Comparison of ENCODE assay signal across 10 cellular contexts in the genomic region with DNA sequence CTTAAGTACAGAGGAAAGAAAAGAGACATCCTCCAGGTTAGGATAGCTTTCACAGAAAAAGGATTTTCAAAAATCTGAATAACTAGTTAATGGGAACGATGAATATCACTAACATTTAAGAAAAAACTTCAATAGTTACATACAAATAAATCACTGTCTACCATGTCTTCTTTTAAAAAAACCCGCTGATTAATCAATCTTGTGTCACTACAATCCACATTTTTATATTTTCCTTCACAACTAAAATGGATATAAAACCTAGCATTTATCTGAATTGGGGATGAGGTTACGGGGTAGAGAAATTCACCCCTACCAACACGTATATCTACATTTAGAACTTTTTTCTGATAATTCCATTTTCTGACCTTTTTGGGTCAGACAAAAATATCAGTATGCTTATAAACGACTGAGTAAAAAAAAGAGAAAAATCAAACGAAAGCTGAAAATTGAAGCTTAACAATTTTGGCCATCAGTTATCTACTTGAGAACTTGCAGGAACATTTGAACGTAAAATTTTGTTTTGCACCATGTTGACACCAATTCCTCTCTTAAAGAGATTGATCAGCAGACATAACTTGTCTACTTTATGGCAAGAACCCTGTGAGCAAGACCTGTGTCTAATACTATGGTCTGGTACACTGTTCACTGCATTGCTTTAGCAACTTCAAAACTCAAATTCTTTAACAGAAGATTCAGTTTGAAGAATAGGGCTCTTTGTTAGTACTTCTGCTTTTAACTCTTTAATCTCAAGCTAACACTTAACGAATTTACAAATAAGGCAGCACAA. TPM values are rescaled to one million over a fixed set of nuclear protein-coding genes. Genes with fewer than 3 reads are reported as not detected.
DNase-seq lines count a peak whose midpoint lies in the region; ATAC-seq, FAIRE-seq and TF ChIP-seq lines count a peak whose summit lies in the region.
"Had no signal": no experiment of that assay in that cellular context is flagged by ENCODE, and none has a peak within 500 bp of the region (broad histone marks: within the 10 kb centered on the region; RNA-seq: fewer than 3 reads in every experiment).

No MANE protein-coding gene starts in this region.

- H3K36me3 ChIP-seq in keratinocyte (ENCODE audit: control insufficient read depth in 2 of 2, extremely low read depth in 1 of 2, insufficient read depth in 2 of 2, low read length in 2 of 2) (peaks cover 0 to 2% of the 10 kb centered on the region in 2 experiments), tibial artery (no peaks in the 10 kb centered on the region)
- H3K36me3 ChIP-seq: cardiac muscle cell had no signal

- no peaks in the 10 kb centered on the region for H3K9me3 ChIP-seq in keratinocyte (ENCODE audit: control insufficient read depth, low read depth, low read length)
- H3K9me3 ChIP-seq in tibial artery = no peaks in the 10 kb centered on the region

- peaks cover 68% of the 10 kb centered on the region for H3K4me1 Mint-ChIP-seq in activated T-cell treated with anti-CD3 and anti-CD28 coated beads, Interleukin-2, amount 50 U/mL, for 72 hours (ENCODE audit: low read depth)
- peaks cover 73% of the 10 kb centered on the region for H3K4me1 Mint-ChIP-seq in activated CD8-positive, alpha-beta T cell treated with anti-CD3 and anti-CD28 coated beads, Interleukin-2, amount 10 ng/mL, durations not matched to agents 7 days and 5 days (ENCODE audit: low read depth)

- ATAC-seq in activated T-cell treated with anti-CD3 and anti-CD28 coated beads, Interleukin-2, amount 50 U/mL, for 72 hours (replicated peaks in 1 of 2) = no peak
- ATAC-seq in activated CD8-positive, alpha-beta T cell treated with anti-CD3 and anti-CD28 coated beads, Interleukin-2, amount 10 ng/mL, durations not matched to agents 7 days and 5 days = no peak
- ATAC-seq in left colon (no peak), HG02571 (IDR thresholded peaks at IDR 0.05; ENCODE audit: unreplicated experiment) (no peak)

- no peaks in the 10 kb centered on the region for H3K9me1 ChIP-seq in keratinocyte (ENCODE audit: control insufficient read depth, extremely low read depth, insufficient read depth, low read length)

- no peaks in the 10 kb centered on the region for H3K27me3 ChIP-seq in keratinocyte (ENCODE audit: control insufficient read depth, extremely low read depth, insufficient read depth, low read length)
- no peaks in the 10 kb centered on the region for H3K27me3 ChIP-seq in tibial artery

- no peaks in the 10 kb centered on the region for H3K27me3 Mint-ChIP-seq in activated T-cell treated with anti-CD3 and anti-CD28 coated beads, Interleukin-2, amount 50 U/mL, for 72 hours (ENCODE audit: low read depth)
- H3K27me3 Mint-ChIP-seq in activated CD8-positive, alpha-beta T cell treated with anti-CD3 and anti-CD28 coated beads, Interleukin-2, amount 10 ng/mL, durations not matched to agents 7 days and 5 days (ENCODE audit: low read depth) = no peaks in the 10 kb centered on the region

- peak overlapping the region; percentile 78 to 91 for H3K4me3 Mint-ChIP-seq in activated T-cell treated with anti-CD3 and anti-CD28 coated beads, Interleukin-2, amount 50 U/mL, for 72 hours
- peak overlapping the region; percentile 88 for H3K4me3 Mint-ChIP-seq in activated CD8-positive, alpha-beta T cell treated with anti-CD3 and anti-CD28 coated beads, Interleukin-2, amount 10 ng/mL, durations not matched to agents 7 days and 5 days

- POLR2A ChIA-PET in activated CD8-positive, alpha-beta T cell treated with anti-CD3 and anti-CD28 coated beads, Interleukin-2, amount 10 ng/mL, durations not matched to agents 7 days and 5 days (lab: Charles Lee) = no interaction called here

- H3K4me1 ChIP-seq in keratinocyte (ENCODE audit: control insufficient read depth, extremely low read depth, insufficient read depth, low read length) (peaks cover 28% of the 10 kb centered on the region), tibial artery (peaks cover 0 to 77% (median 22%) of the 10 kb centered on the region in 4 donors)

- FAIRE-seq in keratinocyte (lab: Jason Lieb, UNC) = no peak
- FAIRE-seq: G401.6 had no signal

- intact Hi-C loops in tibial artery (cut with DNase I; ENCODE audit: low total_unique reads) (no loop called here), left colon (cut with DNase I, micrococcal nuclease) (no loop called here)

- H3K9me3 Mint-ChIP-seq in activated T-cell treated with anti-CD3 and anti-CD28 coated beads, Interleukin-2, amount 50 U/mL, for 72 hours = no peaks in the 10 kb centered on the region
- no peaks in the 10 kb centered on the region for H3K9me3 Mint-ChIP-seq in activated CD8-positive, alpha-beta T cell treated with anti-CD3 and anti-CD28 coated beads, Interleukin-2, amount 10 ng/mL, durations not matched to agents 7 days and 5 days (ENCODE audit: insufficient read depth)

- no peak overlapping the region for H2AFZ ChIP-seq in keratinocyte (ENCODE audit: control insufficient read depth, low read length)

- dilution Hi-C loops in keratinocyte (cut with MboI; ENCODE audit: extremely low pct_ligation_motif_present, low sequenced_read_pairs) = no loop called here

- H3K4me2 ChIP-seq in keratinocyte (ENCODE audit: control insufficient read depth, extremely low read depth, insufficient read depth, low read depth, low read length) = peak overlapping the region; percentile 81

- CTCF ChIA-PET in activated CD8-positive, alpha-beta T cell treated with anti-CD3 and anti-CD28 coated beads, Interleukin-2, amount 10 ng/mL, durations not matched to agents 7 days and 5 days (lab: Charles Lee) = interaction anchor here (1.1 to 2.3 kb wide), 5 partner anchors 47 to 428 kb away, joined by 3 to 6 read pairs (median 4); no protein-coding TSS in a partner anchor

- peaks cover 11 to 21% of the 10 kb centered on the region in 2 donors for H3K36me3 Mint-ChIP-seq in activated T-cell treated with anti-CD3 and anti-CD28 coated beads, Interleukin-2, amount 50 U/mL, for 72 hours (ENCODE audit: insufficient read depth in 2 of 2)
- H3K36me3 Mint-ChIP-seq in activated CD8-positive, alpha-beta T cell treated with anti-CD3 and anti-CD28 coated beads, Interleukin-2, amount 10 ng/mL, durations not matched to agents 7 days and 5 days (ENCODE audit: low read depth) = peaks cover 51% of the 10 kb centered on the region

- peak overlapping the region; percentile 93 for H3K9ac ChIP-seq in keratinocyte (ENCODE audit: control insufficient read depth, extremely low read depth, insufficient read depth, low read length)

- peak overlapping the region; percentile 73 for H3K27ac Mint-ChIP-seq in activated T-cell treated with anti-CD3 and anti-CD28 coated beads, Interleukin-2, amount 50 U/mL, for 72 hours
- H3K27ac Mint-ChIP-seq in activated CD8-positive, alpha-beta T cell treated with anti-CD3 and anti-CD28 coated beads, Interleukin-2, amount 10 ng/mL, durations not matched to agents 7 days and 5 days = no peak overlapping the region

- DNase-seq in activated T-cell treated with anti-CD3 and anti-CD28 coated beads, Interleukin-2, amount 50 U/mL, for 72 hours = no peak
- no peak for DNase-seq in activated T-cell treated with anti-CD3 and anti-CD28 coated beads for 4 hours
- no peak for DNase-seq in activated CD8-positive, alpha-beta T cell treated with anti-CD3 and anti-CD28 coated beads, Interleukin-2, amount 10 ng/mL, durations not matched to agents 7 days and 5 days
- DNase-seq in keratinocyte (ENCODE audit: low read depth, low spot score) = no peak
- DNase-seq in tibial artery = no peak
- no peak for DNase-seq in left colon
- no peak for DNase-seq in LoVo (ENCODE audit: low spot score)

- peak overlapping the region; percentile 64 to 94 (median 86) for H3K4me3 ChIP-seq in keratinocyte (ENCODE audit: control insufficient read depth in 2 of 3, extremely low read depth in 1 of 3, insufficient read depth in 2 of 3, low read depth in 1 of 3, low read length in 3 of 3)
- peak overlapping the region; percentile 78 to 94 for H3K4me3 ChIP-seq in tibial artery
- H3K4me3 ChIP-seq: cardiac muscle cell had no signal

- H3K27ac ChIP-seq in keratinocyte (ENCODE audit: control insufficient read depth, insufficient read depth, low read length) (peak overlapping the region; percentile 84), tibial artery (peak overlapping the region; percentile 98)
- H3K27ac ChIP-seq: cardiac muscle cell had no signal

- no peaks in the 10 kb centered on the region for H4K20me1 ChIP-seq in keratinocyte (ENCODE audit: control insufficient read depth, extremely low read depth, insufficient read depth, low read length)

- no peak for TF ChIP-seq CTCF in keratinocyte (optimal IDR thresholded peaks at IDR 0.05 in 1 of 3, IDR thresholded peaks at IDR 0.05 in 1 of 3, conservative IDR thresholded peaks at IDR 0.05 in 1 of 3; ENCODE audit: extremely low read depth in 1 of 3, insufficient read depth in 2 of 3, low read length in 3 of 3)
- no peak for TF ChIP-seq CTCF in tibial artery (IDR thresholded peaks at IDR 0.05)

- H3K79me2 ChIP-seq in keratinocyte (ENCODE audit: control insufficient read depth, insufficient read depth, low read length) = peaks cover 98% of the 10 kb centered on the region

RNA-seq across cellular contexts. Expression of a gene that starts 4.8 kb away (rescaled TPM):
- total RNA-seq in activated T-cell treated with anti-CD3 and anti-CD28 coated beads, Interleukin-2, amount 50 U/mL, for 72 hours = 100 to 1,000 TPM in 1 of 2 donors, 10 to 100 TPM in 1; 93.5 to 104 TPM
- total RNA-seq in activated CD8-positive, alpha-beta T cell treated with anti-CD3 and anti-CD28 coated beads, Interleukin-2, amount 10 ng/mL, durations not matched to agents 7 days and 5 days = 10 to 100 TPM; 54.9 to 55.5 TPM
- 21.7 to 30.7 TPM (median 25.8 TPM) in 3 replicates for polyA plus RNA-seq in keratinocyte
- polyA plus RNA-seq in keratinocyte (2011; ENCODE audit: low read depth) = 14.8 TPM
- polyA plus RNA-seq in keratinocyte (2011; cell fraction: cytosol; rRNA removed) = 12.4 and 23.6 TPM in 2 replicates
- polyA plus RNA-seq in keratinocyte (2011; cell fraction: nucleus; rRNA removed) = 24.1 and 28.0 TPM in 2 replicates
- 19.3 and 23.3 TPM in 2 replicates for polyA plus RNA-seq in keratinocyte (2012; ENCODE audit: low replicate concordance)
- polyA minus RNA-seq in keratinocyte = 16.2 to 59.6 TPM (median 49.4 TPM) in 3 replicates
- 24.4 TPM for polyA minus RNA-seq in keratinocyte (2011; cell fraction: cytosol; rRNA and poly(A)+ RNA removed)
- polyA minus RNA-seq in keratinocyte (2011; cell fraction: nucleus; rRNA and poly(A)+ RNA removed) = 43.6 and 80.7 TPM in 2 replicates
- total RNA-seq in left colon = 10 to 100 TPM; 19.9 to 26.3 TPM
